ENCODE assay signal across 8 cellular contexts in the genomic region with DNA sequence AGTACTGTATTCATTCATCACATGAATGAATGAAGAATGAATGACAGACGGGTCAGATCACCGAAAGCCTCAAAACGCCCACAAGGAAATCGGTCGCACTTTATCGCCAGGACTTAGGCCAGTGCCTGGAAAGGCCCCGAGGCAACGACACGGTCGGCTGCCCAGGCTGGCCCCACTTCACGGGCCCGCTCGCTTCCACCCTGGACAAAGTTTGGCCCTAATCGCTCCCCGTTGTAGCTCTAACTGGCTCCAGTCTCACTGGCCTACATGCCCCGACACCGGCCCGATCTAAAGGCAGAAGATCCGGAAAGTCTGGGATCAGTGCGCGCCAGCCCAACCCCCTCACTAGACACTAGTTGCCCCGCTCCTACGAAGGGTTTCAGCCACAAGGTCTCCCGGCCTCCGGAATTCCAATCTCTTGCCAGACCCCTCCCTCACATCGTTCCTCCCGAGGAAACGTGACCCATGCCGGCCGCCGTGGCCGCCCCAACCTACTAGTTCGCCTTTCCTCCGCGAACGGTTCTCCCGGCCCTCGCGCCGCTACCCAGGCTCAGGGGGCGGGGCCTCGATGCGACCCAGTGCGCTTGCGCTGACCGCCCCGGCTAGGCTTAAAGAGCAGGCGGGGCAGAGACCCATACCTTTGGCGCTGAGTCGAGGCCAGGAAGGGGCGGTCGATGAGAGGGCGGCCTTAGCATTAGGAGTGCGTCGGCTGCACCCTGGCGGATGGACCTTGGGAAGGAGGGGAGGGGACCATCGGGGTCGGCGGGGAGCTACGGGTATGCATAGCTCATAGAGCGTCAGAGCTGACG. TPM values are rescaled to one million over a fixed set of nuclear protein-coding genes. Genes with fewer than 3 reads are reported as not detected.
A peak's percentile ranks its signal among the peaks of the same experiment; 100 is the strongest.
DNase-seq lines count a peak whose midpoint lies in the region; TF ChIP-seq lines count a peak whose summit lies in the region.

A gene (minus strand): TSS at position 575 of the 809 bp plus-strand sequence. CDS start 3,954 bp downstream, outside the sequence.
A gene (plus strand): TSS at position 637 of the 809 bp plus-strand sequence. CDS start 22,138 bp downstream, outside the sequence.

- peaks cover 9% of the 10 kb centered on the region for H3K9me3 Mint-ChIP-seq in HFFc6

- peak; percentile 70 for TF ChIP-seq CTCF in HFFc6 (IDR thresholded peaks at IDR 0.05)

- peak within 1 kb of the TSS; percentile 68 for H3K4me3 ChIP-seq in GM08714 (ENCODE audit: low read length)

- H3K27me3 Mint-ChIP-seq in HFFc6 (ENCODE audit: insufficient read depth): peaks cover 2% of the 10 kb centered on the region

- H3K36me3 Mint-ChIP-seq in HFFc6 (ENCODE audit: low read depth): peaks cover 9% of the 10 kb centered on the region

- in situ Hi-C loops in SK-MEL-5 (cut with HindIII; ENCODE audit: low pct_unique_long_range_greater_than_20kb, low sequenced_read_pairs): no loop called here

- peak within 1 kb of the TSS; percentile 96 for H3K4me3 Mint-ChIP-seq in HFFc6

- DNase-seq in HFFc6 (peak; percentile 92), NAMALWA (ENCODE audit: low spot score) (peak; percentile 96), SK-MEL-5 (ENCODE audit: low read depth, low spot score) (peak; percentile 98), germinal center (ENCODE audit: low spot score) (peak; percentile 95), non-pigmented ciliary epithelial cell (ENCODE audit: low read depth) (peak; percentile 48), superior temporal gyrus (ENCODE audit: extremely low spot score) (peak; percentile 96)
- DNase-seq in activated naive CD4-positive, alpha-beta T cell treated with anti-CD3 and anti-CD28 coated beads, Interleukin-2, amount 50 U/mL, for 16 hours: peak; percentile 97

- peak within 1 kb of the TSS; percentile 98 for H3K27ac Mint-ChIP-seq in HFFc6

- H3K4me1 Mint-ChIP-seq in HFFc6 (ENCODE audit: low read depth): peaks cover 28% of the 10 kb centered on the region

RNA-seq across cellular contexts. Expression of the first gene that starts in this region (rescaled TPM):
- 10 to 100 TPM; 72.1 to 86.8 (median 76.6) TPM for total RNA-seq in HFFc6 (2021; fragmentation: NEBNext Ultra II Directional; extraction: Animal tissue kit (Norgen Biotek cat#: 25700))
- 154 and 164 TPM in 2 replicates for total RNA-seq in SK-MEL-5 (2014; rRNA removed; shearing (Covaris generic))
- 118 and 145 TPM in 2 replicates for polyA plus RNA-seq in SK-MEL-5 (2015; cell fraction: cytosol; rRNA removed)
- polyA plus RNA-seq in SK-MEL-5 (2015; cell fraction: nucleus; rRNA removed): 436 and 469 TPM in 2 replicates

RNA-seq across cellular contexts. Expression of the second gene that starts in this region (rescaled TPM):
- under 1 TPM in 2 of 6 experiments, not detected in 4; 0.07 to 0.19 TPM for total RNA-seq in HFFc6 (2021; fragmentation: NEBNext Ultra II Directional; extraction: Animal tissue kit (Norgen Biotek cat#: 25700))
- total RNA-seq in SK-MEL-5 (2014; rRNA removed; shearing (Covaris generic)): 0.03 and 0.08 TPM in 2 replicates
- polyA plus RNA-seq in SK-MEL-5 (2015; cell fraction: cytosol; rRNA removed): 0.15 and 0.69 TPM in 2 replicates
- polyA plus RNA-seq in SK-MEL-5 (2015; cell fraction: nucleus; rRNA removed): 1.00 and 3.7 TPM in 2 replicates

Comparison
In these comparisons a context has a peak if more than half of its experiments do, and no peak if none do; other contexts are left out.
1. Peak in every context shown above with its lines: DNase-seq and H3K4me3 ChIP-seq.
2. DNase-seq: peak in every context shown above with its lines; median percentile 98 in SK-MEL-5; 97 in activated naive CD4-positive, alpha-beta T cell treated with anti-CD3 and anti-CD28 coated beads, Interleukin-2, amount 50 U/mL, for 16 hours; 96 in NAMALWA; 96 in superior temporal gyrus; 95 in germinal center; 92 in HFFc6; 48 in non-pigmented ciliary epithelial cell.